In genomic region chr4:184019084-184019483, GRCh38 we compare ENCODE assay signal across 19 cellular contexts.
"Had no signal": no experiment of that assay in that cellular context is flagged by ENCODE, and none has a peak within 500 bp of the region (broad histone marks: within the 10 kb centered on the region; RNA-seq: fewer than 3 reads in every experiment).

No MANE protein-coding gene starts in this region.

- H3K36me3 ChIP-seq: tibial artery, uterus had no signal

- H3K4me3 ChIP-seq: lung, tibial artery, uterus had no signal

- H3K9me3 ChIP-seq: neutrophil, tibial artery, uterus had no signal

- DNase-seq: activated B cell treated with CpG ODN at 0.5 μM for 24 hours; activated CD4-positive, alpha-beta T cell treated with anti-CD3 and anti-CD28 coated beads for 48 hours; activated CD8-positive, alpha-beta memory T cell treated with anti-CD3 and anti-CD28 coated beads, Interleukin-2, amount 50 U/mL, for 48 hours; activated gamma-delta T cell; activated T-cell treated with anti-CD3 and anti-CD28 coated beads, Interleukin-2, amount 50 U/mL, for 72 hours; amygdala; dermis blood vessel endothelial cell; effector memory CD8-positive, alpha-beta T cell; glutamatergic neuron; left cardiac atrium; naive thymus-derived CD4-positive, alpha-beta T cell; retina; stimulated activated CD4-positive, alpha-beta T cell treated with anti-CD3 and anti-CD28 coated beads, Interleukin-15, amount 100 ng/mL, for 24 hours; stimulated activated CD4-positive, alpha-beta T cell treated with anti-CD3 and anti-CD28 coated beads, Interleukin-4, amount 100 ng/mL, for 1 hour; stimulated activated naive B cell treated with anti-CD40 and anti-IgM and Interleukin-4, amounts not matched to agents 10 μg/mL and 1 μg/mL and 100 μg/mL, for 72 hours; tibial artery; uterus had no signal

- H3K27ac ChIP-seq: neutrophil, tibial artery, uterus had no signal

- H3K4me1 ChIP-seq: tibial artery, uterus had no signal

- ATAC-seq: activated T-cell treated with anti-CD3 and anti-CD28 coated beads, Interleukin-2, amount 50 U/mL, for 72 hours; effector memory CD8-positive, alpha-beta T cell; left cardiac atrium; naive thymus-derived CD4-positive, alpha-beta T cell; stimulated activated naive B cell treated with anti-CD40 and anti-IgM and Interleukin-4, amounts not matched to agents 10 μg/mL and 1 μg/mL and 100 μg/mL, for 72 hours had no signal

- H3K27me3 ChIP-seq: neutrophil, tibial artery, uterus had no signal
